Comparison of ENCODE assay signal across 1 cellular context in genomic region chr12:49296836-49297694, GRCh38.
TF ChIP-seq lines count a peak whose summit lies in the region.

No MANE protein-coding gene starts in this region.

TF ChIP-seq in GM12878, 131 proteins besides CTCF, POLR2A, EP300 and RAD21:
- TF ChIP-seq TCF3 (IDR thresholded peaks at IDR 0.05; ENCODE audit: borderline replicate concordance, insufficient read depth, low read depth, low read length) (no peak), CHD4 (IDR thresholded peaks at IDR 0.05) (no peak), EZH2 (IDR thresholded peaks at IDR 0.05; ENCODE audit: borderline replicate concordance, control insufficient read depth, low read depth, low read length) (0 out of 2 replicates have a peak, but pooled peaks have one; percentile 23), WRNIP1 (IDR thresholded peaks at IDR 0.05; ENCODE audit: borderline replicate concordance, low read depth, low read length) (no peak)
